ENCODE assay signal across 15 cellular contexts in genomic region chr10:30028452-30029045, GRCh38. TPM values are rescaled to one million over a fixed set of nuclear protein-coding genes. Genes with fewer than 3 reads are reported as not detected.
DNase-seq lines count a peak whose midpoint lies in the region; FAIRE-seq and TF ChIP-seq lines count a peak whose summit lies in the region.
"Had no signal": no experiment of that assay in that cellular context is flagged by ENCODE, and none has a peak within 500 bp of the region (broad histone marks: within the 10 kb centered on the region; RNA-seq: fewer than 3 reads in every experiment).

No MANE protein-coding gene starts in this region.

- CTCF ChIA-PET in activated naive CD4-positive, alpha-beta T cell treated with anti-CD3 and anti-CD28 coated beads, Interleukin-2, amount 10 ng/mL, durations not matched to agents 7 days and 5 days (lab: Charles Lee) = interaction anchor here (0.6 to 1.2 kb wide), 2 partner anchors 19 to 23 kb away, joined by 3 to 4 read pairs; no protein-coding TSS in a partner anchor

- H3K27ac ChIP-seq in SJCRH30 = no peak overlapping the region
- no peak overlapping the region for H3K27ac ChIP-seq in small intestine (ENCODE audit: low read depth in 1 of 2, low read length in 1 of 2)

- H3K27me3 ChIP-seq in SJCRH30 = no peaks in the 10 kb centered on the region
- H3K27me3 ChIP-seq in small intestine (ENCODE audit: control insufficient read depth in 2 of 2, insufficient read depth in 2 of 2, low read length in 2 of 2) = no peaks in the 10 kb centered on the region

- no peak for DNase-seq in activated naive CD4-positive, alpha-beta T cell treated with anti-CD3 and anti-CD28 coated beads, Interleukin-2, amount 10 ng/mL, durations not matched to agents 7 days and 5 days
- DNase-seq in activated naive CD4-positive, alpha-beta T cell treated with anti-CD3 and anti-CD28 coated beads, Interleukin-2, amount 50 U/mL, for 16 hours = no peak
- peak in 1 of 2 experiments; percentile 66 for DNase-seq in mesothelial cell of epicardium (ENCODE audit: low spot score in 2 of 2, unreplicated experiment in 2 of 2)
- DNase-seq in type B pancreatic cell (ENCODE audit: extremely low spot score, unreplicated experiment) = no peak
- DNase-seq in SJCRH30 = no peak
- DNase-seq in small intestine = no peak
- no peak for DNase-seq in amniotic stem cell (lab: John Stamatoyannopoulos, UW)
- DNase-seq: cortex of kidney, GDM1, Karpas-422, NCI-H2029 treated with DMSO at 0.1 percent for 48 hours, retina, SW 1271 had no signal

- peaks cover 48% of the 10 kb centered on the region for H3K4me1 Mint-ChIP-seq in activated naive CD4-positive, alpha-beta T cell treated with anti-CD3 and anti-CD28 coated beads, Interleukin-2, amount 10 ng/mL, durations not matched to agents 7 days and 5 days
- H3K4me1 Mint-ChIP-seq in brain (peaks cover 19% of the 10 kb centered on the region), mesothelial cell of epicardium (peaks cover 41% of the 10 kb centered on the region), type B pancreatic cell (ENCODE audit: unreplicated experiment) (peaks cover 21% of the 10 kb centered on the region)

- WGBS in small intestine, 3 donors = 80 to 83% (median 80%) methylated on average over 22 of the region's 22 CpGs

- H3K27me3 Mint-ChIP-seq in activated naive CD4-positive, alpha-beta T cell treated with anti-CD3 and anti-CD28 coated beads, Interleukin-2, amount 10 ng/mL, durations not matched to agents 7 days and 5 days = peaks cover 87% of the 10 kb centered on the region
- no peaks in the 10 kb centered on the region for H3K27me3 Mint-ChIP-seq in brain
- no peaks in the 10 kb centered on the region for H3K27me3 Mint-ChIP-seq in mesothelial cell of epicardium (ENCODE audit: low read depth)
- H3K27me3 Mint-ChIP-seq in type B pancreatic cell = peaks cover 6% of the 10 kb centered on the region

- peak overlapping the region; percentile 68 for H3K4me3 Mint-ChIP-seq in activated naive CD4-positive, alpha-beta T cell treated with anti-CD3 and anti-CD28 coated beads, Interleukin-2, amount 10 ng/mL, durations not matched to agents 7 days and 5 days
- H3K4me3 Mint-ChIP-seq in brain = no peak overlapping the region
- peak overlapping the region; percentile 38 for H3K4me3 Mint-ChIP-seq in mesothelial cell of epicardium
- peak overlapping the region; percentile 74 for H3K4me3 Mint-ChIP-seq in type B pancreatic cell

- H3K4me1 ChIP-seq in SJCRH30 (no peaks in the 10 kb centered on the region), small intestine (ENCODE audit: control insufficient read depth in 2 of 2, insufficient read depth in 1 of 2, low read depth in 1 of 2, low read length in 1 of 2) (peaks cover 0 to 2% of the 10 kb centered on the region in 2 donors)

- peaks cover 9% of the 10 kb centered on the region for H3K36me3 Mint-ChIP-seq in activated naive CD4-positive, alpha-beta T cell treated with anti-CD3 and anti-CD28 coated beads, Interleukin-2, amount 10 ng/mL, durations not matched to agents 7 days and 5 days
- H3K36me3 Mint-ChIP-seq in brain (peaks cover 14% of the 10 kb centered on the region), mesothelial cell of epicardium (peaks cover 8% of the 10 kb centered on the region), type B pancreatic cell (peaks cover 49% of the 10 kb centered on the region)

- H3K9me3 ChIP-seq in SJCRH30 (replicated peaks) (no peaks in the 10 kb centered on the region), small intestine (ENCODE audit: control insufficient read depth, low read depth) (no peaks in the 10 kb centered on the region)

- no peak overlapping the region for H3K4me3 ChIP-seq in SJCRH30
- no peak overlapping the region for H3K4me3 ChIP-seq in small intestine (ENCODE audit: low read depth in 1 of 2, low read length in 2 of 2)

- no peaks in the 10 kb centered on the region for H3K9me3 Mint-ChIP-seq in activated naive CD4-positive, alpha-beta T cell treated with anti-CD3 and anti-CD28 coated beads, Interleukin-2, amount 10 ng/mL, durations not matched to agents 7 days and 5 days
- H3K9me3 Mint-ChIP-seq in brain (no peaks in the 10 kb centered on the region), mesothelial cell of epicardium (no peaks in the 10 kb centered on the region), type B pancreatic cell (peaks cover 4% of the 10 kb centered on the region)

- TF ChIP-seq CTCF in brain (conservative IDR thresholded peaks at IDR 0.05) (no peak), mesothelial cell of epicardium (IDR thresholded peaks at IDR 0.05; ENCODE audit: unreplicated experiment) (no peak), type B pancreatic cell (conservative IDR thresholded peaks at IDR 0.05) (no peak)

- H3K36me3 ChIP-seq in SJCRH30 = no peaks in the 10 kb centered on the region
- no peaks in the 10 kb centered on the region for H3K36me3 ChIP-seq in small intestine (ENCODE audit: control insufficient read depth in 2 of 2, insufficient read depth in 2 of 2, low read length in 2 of 2)

- FAIRE-seq in small intestine (lab: Jason Lieb, UNC) = no peak
- FAIRE-seq: urothelium cell line had no signal

- H3K27ac Mint-ChIP-seq in activated naive CD4-positive, alpha-beta T cell treated with anti-CD3 and anti-CD28 coated beads, Interleukin-2, amount 10 ng/mL, durations not matched to agents 7 days and 5 days = no peak overlapping the region
- H3K27ac Mint-ChIP-seq in brain = peak overlapping the region in 3 of 5 experiments; percentile 38 to 49 (median 45)
- peak overlapping the region; percentile 99 for H3K27ac Mint-ChIP-seq in mesothelial cell of epicardium
- H3K27ac Mint-ChIP-seq in type B pancreatic cell = peak overlapping the region; percentile 86

RNA-seq across cellular contexts. Expression of gene JCAD, which starts 30.8 kb away (rescaled TPM):
- polyA plus RNA-seq in brain (ENCODE audit: insufficient read depth, low read depth, low replicate concordance) (12.4 TPM), small intestine (1 to 10 TPM in 1 of 3 donors, under 1 TPM in 2; 0.22 to 5.0 (median 0.54) TPM)
- total RNA-seq in mesothelial cell of epicardium (20.4 to 22.8 TPM (median 21.5 TPM) in 3 replicates), type B pancreatic cell (ENCODE audit: low replicate concordance) (11.0 and 31.0 TPM in 2 replicates)
- total RNA-seq in SJCRH30 (2014; rRNA removed; shearing (Covaris generic)) = 0.05 and 0.08 TPM in 2 replicates

Comparison
In these comparisons a context has a peak if more than half of its experiments do, and no peak if none do; other contexts are left out.
1. H3K4me3 Mint-ChIP-seq: peak in activated naive CD4-positive, alpha-beta T cell treated with anti-CD3 and anti-CD28 coated beads, Interleukin-2, amount 10 ng/mL, durations not matched to agents 7 days and 5 days (single experiment), mesothelial cell of epicardium (single experiment) and type B pancreatic cell (single experiment); none in brain (0 of 5).
2. RNA of gene JCAD, which starts 30.8 kb away (total RNA-seq): 11.0 to 31.0 TPM in type B pancreatic cell and 20.4 to 22.8 TPM in mesothelial cell of epicardium; 0.05 to 0.08 TPM in SJCRH30; every median in the first group is over 10 times any median in the second.